In genomic region chr15:70257047-70257446, GRCh38 we compare ENCODE assay signal across 20 cellular contexts.
"Had no signal": no experiment of that assay in that cellular context is flagged by ENCODE, and none has a peak within 500 bp of the region (broad histone marks: within the 10 kb centered on the region; RNA-seq: fewer than 3 reads in every experiment).

No MANE protein-coding gene starts in this region.

- H3K36me3 Mint-ChIP-seq: activated naive CD4-positive, alpha-beta T cell treated with anti-CD3 and anti-CD28 coated beads, Interleukin-2, amount 10 ng/mL, durations not matched to agents 7 days and 5 days; immature natural killer cell; mesothelial cell of epicardium; naive B cell; T-cell had no signal

- DNase-seq: activated CD4-positive, alpha-beta T cell treated with anti-CD3 and anti-CD28 coated beads for 48 hours; activated CD4-positive, alpha-beta T cell treated with anti-CD3 and anti-CD28 coated beads, Interleukin-2, amount 50 U/mL, for 48 hours; activated CD8-positive, alpha-beta memory T cell treated with anti-CD3 and anti-CD28 coated beads for 24 hours; activated gamma-delta T cell; activated naive CD4-positive, alpha-beta T cell treated with anti-CD3 and anti-CD28 coated beads, Interleukin-2, amount 10 ng/mL, durations not matched to agents 7 days and 5 days; activated naive CD8-positive, alpha-beta T cell treated with anti-CD3 and anti-CD28 coated beads, Interleukin-2, amount 10 ng/mL, durations not matched to agents 7 days and 5 days; immature natural killer cell; naive B cell; ovary; stimulated activated CD4-positive, alpha-beta T cell treated with anti-CD3 and anti-CD28 coated beads, Interleukin-15, amount 100 ng/mL, for 24 hours; stimulated activated CD4-positive, alpha-beta T cell treated with anti-CD3 and anti-CD28 coated beads, Interleukin-2, amount 100 ng/mL, for 24 hours; upper lobe of right lung had no signal

- H3K36me3 ChIP-seq: heart left ventricle, ovary, prostate gland, suprapubic skin, tibial artery, upper lobe of right lung had no signal

- H3K9me3 ChIP-seq: heart left ventricle, ovary, prostate gland, suprapubic skin, tibial artery, upper lobe of right lung had no signal

- H3K4me3 ChIP-seq: heart left ventricle, ovary, prostate gland, smooth muscle cell, suprapubic skin, tibial artery, upper lobe of right lung had no signal

- H3K27me3 Mint-ChIP-seq: naive B cell, T-cell had no signal

- H3K4me1 ChIP-seq: prostate gland had no signal

- H3K27ac Mint-ChIP-seq: mesothelial cell of epicardium; T-helper 2 cell treated with Interferon-gamma antibody and Interleukin-4, amounts not matched to agents 5 μg/mL and 100 μg/mL, for 36 hours had no signal

- H3K9me3 Mint-ChIP-seq: activated naive CD4-positive, alpha-beta T cell treated with anti-CD3 and anti-CD28 coated beads, Interleukin-2, amount 10 ng/mL, durations not matched to agents 7 days and 5 days; activated naive CD8-positive, alpha-beta T cell treated with anti-CD3 and anti-CD28 coated beads, Interleukin-2, amount 10 ng/mL, durations not matched to agents 7 days and 5 days; mesothelial cell of epicardium; T-helper 2 cell treated with Interferon-gamma antibody and Interleukin-4, amounts not matched to agents 5 μg/mL and 100 μg/mL, for 36 hours had no signal

- H3K27ac ChIP-seq: ovary, prostate gland, suprapubic skin, tibial artery, upper lobe of right lung had no signal

- H3K4me2 ChIP-seq: smooth muscle cell had no signal

- H3K4me3 Mint-ChIP-seq: activated naive CD4-positive, alpha-beta T cell treated with anti-CD3 and anti-CD28 coated beads, Interleukin-2, amount 10 ng/mL, durations not matched to agents 7 days and 5 days; mesothelial cell of epicardium; T-helper 2 cell treated with Interferon-gamma antibody and Interleukin-4, amounts not matched to agents 5 μg/mL and 100 μg/mL, for 36 hours had no signal

- H3K27me3 ChIP-seq: heart left ventricle, ovary, suprapubic skin, tibial artery, upper lobe of right lung had no signal
